In genomic region chr17:34579979-34580684, GRCh38 we compare ENCODE assay signal across 8 cellular contexts.
A peak's percentile ranks its signal among the peaks of the same experiment; 100 is the strongest.
DNase-seq lines count a peak whose midpoint lies in the region; ATAC-seq and TF ChIP-seq lines count a peak whose summit lies in the region.

No MANE protein-coding gene starts in this region.

- peaks cover 88 to 100% (median 96%) of the 10 kb centered on the region in 11 experiments for H3K27me3 ChIP-seq in BLaER1 treated with 17β-estradiol and CSF1 and Interleukin-3, amounts not matched to agents 10 nM and 100 nM
- peaks cover 44 to 75% of the 10 kb centered on the region in 2 donors for H3K27me3 ChIP-seq in muscle layer of colon (ENCODE audit: control insufficient read depth in 1 of 2, insufficient read depth in 2 of 2, low read length in 2 of 2)

- no peak for TF ChIP-seq POLR2A in erythroblast (IDR thresholded peaks at IDR 0.05; ENCODE audit: low read length)

- H3K4me3 ChIP-seq in BLaER1 treated with 17β-estradiol and CSF1 and Interleukin-3, amounts not matched to agents 10 nM and 100 nM, result peak overlapping the region; percentile 59 to 73 (median 63)
- H3K4me3 ChIP-seq in coronary artery, result peak overlapping the region; percentile 75
- peak overlapping the region; percentile 17 to 63 for H3K4me3 ChIP-seq in muscle layer of colon (ENCODE audit: low read depth in 1 of 2, low read length in 2 of 2)

- ATAC-seq in GM18861 (IDR thresholded peaks at IDR 0.05; ENCODE audit: unreplicated experiment) (no peak), HG02970 (IDR thresholded peaks at IDR 0.05; ENCODE audit: low FRiP score, unreplicated experiment) (no peak)

- no peaks in the 10 kb centered on the region; a peak in 1 of 22 replicates for H3K9me3 ChIP-seq in BLaER1 treated with 17β-estradiol and CSF1 and Interleukin-3, amounts not matched to agents 10 nM and 100 nM (replicated peaks in 1 of 11)
- no peaks in the 10 kb centered on the region for H3K9me3 ChIP-seq in muscle layer of colon (ENCODE audit: low read length)

- H3K4me1 ChIP-seq in BLaER1 treated with 17β-estradiol and CSF1 and Interleukin-3, amounts not matched to agents 10 nM and 100 nM, result peaks cover 17 to 24% (median 21%) of the 10 kb centered on the region in 10 experiments; a peak in 17 of 20 replicates
- peaks cover 21% of the 10 kb centered on the region for H3K4me1 ChIP-seq in muscle layer of colon (ENCODE audit: insufficient read depth, low read length)

- H4K20me1 ChIP-seq in BLaER1 treated with 17β-estradiol and CSF1 and Interleukin-3, amounts not matched to agents 10 nM and 100 nM, result peaks cover 0 to 81% (median 32%) of the 10 kb centered on the region in 11 experiments; a peak in 16 of 22 replicates

- H3K27ac ChIP-seq in BLaER1 treated with 17β-estradiol and CSF1 and Interleukin-3, amounts not matched to agents 10 nM and 100 nM, result no peak overlapping the region
- H3K27ac ChIP-seq in coronary artery (no peak overlapping the region), muscle layer of colon (ENCODE audit: low read depth, low read length) (no peak overlapping the region)

- peak overlapping the region in 6 of 11 experiments; percentile 37 to 58 (median 50); a peak in 5 of 22 replicates for H3K9ac ChIP-seq in BLaER1 treated with 17β-estradiol and CSF1 and Interleukin-3, amounts not matched to agents 10 nM and 100 nM
- no peak overlapping the region for H3K9ac ChIP-seq in muscle layer of colon (ENCODE audit: low read length)

- peak overlapping the region; percentile 79 to 98 (median 96) for H3K4me2 ChIP-seq in BLaER1 treated with 17β-estradiol and CSF1 and Interleukin-3, amounts not matched to agents 10 nM and 100 nM

- H3K36me3 ChIP-seq in BLaER1 treated with 17β-estradiol and CSF1 and Interleukin-3, amounts not matched to agents 10 nM and 100 nM, result no peaks in the 10 kb centered on the region
- no peaks in the 10 kb centered on the region for H3K36me3 ChIP-seq in muscle layer of colon (ENCODE audit: insufficient read depth, low read length)

- DNase-seq in NCI-H1105 treated with DMSO at 0.1 percent for 48 hours (lab: John Stamatoyannopoulos, UW) (peak; percentile 30), coronary artery (ENCODE audit: low spot score) (no peak), erythroblast (lab: John Stamatoyannopoulos, UW) (no peak), DMS114 treated with DMSO at 0.1 percent for 48 hours (lab: John Stamatoyannopoulos, UW; ENCODE audit: unreplicated experiment) (no peak)

- TF ChIP-seq CTCF in coronary artery (IDR thresholded peaks at IDR 0.05), result no peak
